Comparison of ENCODE assay signal across 11 cellular contexts in the genomic region with DNA sequence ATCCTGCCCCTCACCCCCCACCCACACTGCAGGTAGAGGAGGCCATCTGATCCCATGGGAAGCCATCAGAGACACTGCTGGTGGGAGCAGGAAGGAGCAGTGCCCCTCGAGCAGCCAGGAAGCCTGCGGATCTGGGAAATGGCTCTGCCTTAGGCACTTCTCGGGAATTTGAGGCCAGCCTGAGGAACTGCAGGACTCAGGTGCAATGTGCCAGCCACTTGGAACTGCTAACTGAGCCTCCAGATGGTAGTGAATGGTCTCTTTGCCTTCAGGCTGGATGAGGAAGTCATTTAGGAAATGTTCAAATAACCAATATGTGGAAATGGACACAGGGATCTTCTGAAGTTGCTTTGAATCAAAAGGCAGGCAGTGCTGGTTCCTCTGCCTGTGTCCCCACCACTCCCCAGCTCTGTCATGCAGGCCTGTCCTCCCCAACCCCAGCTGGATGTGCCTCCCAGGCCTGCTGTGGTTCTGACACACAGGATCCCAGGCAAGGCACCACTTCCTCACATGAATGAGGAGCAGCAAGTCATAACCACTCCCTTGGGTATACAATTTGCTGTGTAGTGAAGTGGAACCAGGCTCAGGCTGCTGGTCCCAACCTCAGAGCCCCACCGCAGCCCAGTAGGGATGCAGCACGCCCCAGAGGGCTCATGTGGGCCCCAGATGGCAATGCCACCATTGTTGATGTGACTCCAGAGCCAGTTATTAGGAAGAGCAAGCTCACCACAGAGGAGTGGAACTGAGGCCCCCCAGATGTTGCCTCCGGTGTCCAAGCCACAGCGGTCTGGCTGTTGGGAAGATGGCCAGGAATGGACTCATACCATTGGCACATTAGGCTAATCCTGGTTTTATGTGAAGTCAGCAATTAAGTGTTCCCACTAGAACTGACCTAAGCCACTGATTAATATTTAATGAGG. TPM values are rescaled to one million over a fixed set of nuclear protein-coding genes. Genes with fewer than 3 reads are reported as not detected.
DNase-seq lines count a peak whose midpoint lies in the region; ATAC-seq and TF ChIP-seq lines count a peak whose summit lies in the region.
"Had no signal": no experiment of that assay in that cellular context is flagged by ENCODE, and none has a peak within 500 bp of the region (broad histone marks: within the 10 kb centered on the region; RNA-seq: fewer than 3 reads in every experiment).

No MANE protein-coding gene starts in this region.

- TF ChIP-seq CTCF in CD14-positive monocyte (IDR thresholded peaks at IDR 0.05) (no peak), esophagus muscularis mucosa (IDR thresholded peaks at IDR 0.05) (no peak), osteoblast (IDR thresholded peaks at IDR 0.05; ENCODE audit: extremely low read depth, low read depth, low read length) (no peak), Calu3 (IDR thresholded peaks at IDR 0.05; ENCODE audit: unreplicated experiment) (no peak)

- DNase-seq in CD14-positive monocyte (ENCODE audit: low spot score) = peak; percentile 91
- peak; percentile 97 for DNase-seq in MV-4-11 (lab: John Stamatoyannopoulos, UW)
- no peak for DNase-seq in esophagus muscularis mucosa (ENCODE audit: extremely low spot score)
- no peak for DNase-seq in osteoblast (ENCODE audit: insufficient read length, low spot score, missing footprints)
- no peak for DNase-seq in inferior parietal cortex (ENCODE audit: extremely low spot score)
- no peak for DNase-seq in Calu3
- DNase-seq in stimulated activated effector memory CD8-positive, alpha-beta T cell treated with anti-CD3 and anti-CD28 coated beads, Interleukin-12 subunit alpha, Interleukin-12 subunit beta, amount 100 ng/mL, for 72 hours (ENCODE audit: low spot score in 2 of 2) = no peak
- DNase-seq in CD4-positive, alpha-beta memory T cell = no peak
- DNase-seq: activated T-cell treated with anti-CD3 and anti-CD28 coated beads, Interleukin-2, amount 50 U/mL, for 1 hour; foreskin keratinocyte; KG1 had no signal

- H3K4me1 Mint-ChIP-seq in CD14-positive monocyte (peaks cover 60% of the 10 kb centered on the region), Calu3 (ENCODE audit: low read depth, unreplicated experiment) (peaks cover 20% of the 10 kb centered on the region)
- H3K4me1 Mint-ChIP-seq in stimulated activated effector memory CD8-positive, alpha-beta T cell treated with anti-CD3 and anti-CD28 coated beads, Interleukin-12 subunit alpha, Interleukin-12 subunit beta, amount 100 ng/mL, for 72 hours = peaks cover 16% of the 10 kb centered on the region
- H3K4me1 Mint-ChIP-seq in CD4-positive, alpha-beta memory T cell = no peaks in the 10 kb centered on the region

- no peaks in the 10 kb centered on the region for H4K20me1 ChIP-seq in osteoblast (ENCODE audit: insufficient read depth, low read length)

- POLR2A ChIA-PET in CD4-positive, alpha-beta memory T cell (lab: Charles Lee; ENCODE audit: partially characterized antibody) = no interaction called here

- ATAC-seq in stimulated activated effector memory CD8-positive, alpha-beta T cell treated with anti-CD3 and anti-CD28 coated beads, Interleukin-12 subunit alpha, Interleukin-12 subunit beta, amount 100 ng/mL, for 72 hours = no peak
- ATAC-seq: foreskin keratinocyte had no signal

- CTCF ChIA-PET in Calu3 (lab: Charles Lee) = interaction anchor here (0.6 kb wide), 1 partner anchor 112 kb away, joined by 7 read pairs; no protein-coding TSS in a partner anchor
- CTCF ChIA-PET in CD4-positive, alpha-beta memory T cell (lab: Charles Lee; ENCODE audit: partially characterized antibody) = interaction anchor here (1.1 to 2.5 kb wide), 4 partner anchors 109 to 512 kb away, joined by 4 to 8 read pairs (median 6); no protein-coding TSS in a partner anchor

- 95% methylated on average over 5 of the region's 7 CpGs for WGBS in esophagus muscularis mucosa

- no TSS peak for BruUV-seq in Calu3 (replicated peaks; lab: Mats Ljungman, UMichigan)

- H3K27me3 ChIP-seq in esophagus muscularis mucosa = no peaks in the 10 kb centered on the region
- H3K27me3 ChIP-seq in osteoblast (ENCODE audit: insufficient read depth, low read length) = no peaks in the 10 kb centered on the region
- H3K27me3 ChIP-seq in CD4-positive, alpha-beta memory T cell (ENCODE audit: insufficient read depth, low read length) = no peaks in the 10 kb centered on the region
- H3K27me3 ChIP-seq: foreskin keratinocyte had no signal

- H3K27ac Mint-ChIP-seq in CD14-positive monocyte = peak overlapping the region; percentile 86 to 98 (median 96)
- H3K27ac Mint-ChIP-seq in Calu3 (ENCODE audit: unreplicated experiment) = no peak overlapping the region
- no peak overlapping the region for H3K27ac Mint-ChIP-seq in stimulated activated effector memory CD8-positive, alpha-beta T cell treated with anti-CD3 and anti-CD28 coated beads, Interleukin-12 subunit alpha, Interleukin-12 subunit beta, amount 100 ng/mL, for 72 hours
- no peak overlapping the region for H3K27ac Mint-ChIP-seq in CD4-positive, alpha-beta memory T cell

- H3K27ac ChIP-seq in esophagus muscularis mucosa (replicated peaks in 1 of 4) = peak overlapping the region in 3 of 4 donors; percentile 51 to 70 (median 67)
- H3K27ac ChIP-seq in osteoblast (ENCODE audit: low read depth, low read length) = peak overlapping the region; percentile 36
- H3K27ac ChIP-seq in CD4-positive, alpha-beta memory T cell (ENCODE audit: low read depth, low read length) = no peak overlapping the region
- H3K27ac ChIP-seq: foreskin keratinocyte had no signal

- H3K4me1 ChIP-seq in esophagus muscularis mucosa = peaks cover 36 to 65% (median 42%) of the 10 kb centered on the region in 4 donors
- H3K4me1 ChIP-seq in osteoblast (ENCODE audit: insufficient read depth, low read length) = peaks cover 56% of the 10 kb centered on the region
- no peaks in the 10 kb centered on the region for H3K4me1 ChIP-seq in CD4-positive, alpha-beta memory T cell (ENCODE audit: insufficient read depth, low read length)

- TF ChIP-seq POLR2A in esophagus muscularis mucosa (IDR thresholded peaks at IDR 0.05; ENCODE audit: low read depth) = no peak

- peak overlapping the region in 1 of 2 donors; percentile 72 for H3K4me3 Mint-ChIP-seq in CD14-positive monocyte
- no peak overlapping the region for H3K4me3 Mint-ChIP-seq in Calu3 (ENCODE audit: low read depth, unreplicated experiment)
- no peak overlapping the region for H3K4me3 Mint-ChIP-seq in stimulated activated effector memory CD8-positive, alpha-beta T cell treated with anti-CD3 and anti-CD28 coated beads, Interleukin-12 subunit alpha, Interleukin-12 subunit beta, amount 100 ng/mL, for 72 hours
- H3K4me3 Mint-ChIP-seq in CD4-positive, alpha-beta memory T cell = no peak overlapping the region

- H3K4me3 ChIP-seq in esophagus muscularis mucosa (no peak overlapping the region), osteoblast (ENCODE audit: insufficient read depth, low read length) (no peak overlapping the region)
- H3K4me3 ChIP-seq in CD4-positive, alpha-beta memory T cell (ENCODE audit: low read length in 2 of 2) = no peak overlapping the region

- H3K36me3 Mint-ChIP-seq in CD14-positive monocyte = peaks cover 22 to 26% of the 10 kb centered on the region in 2 donors
- H3K36me3 Mint-ChIP-seq in Calu3 (ENCODE audit: insufficient read depth, unreplicated experiment) = peaks cover 19% of the 10 kb centered on the region
- peaks cover 8% of the 10 kb centered on the region for H3K36me3 Mint-ChIP-seq in stimulated activated effector memory CD8-positive, alpha-beta T cell treated with anti-CD3 and anti-CD28 coated beads, Interleukin-12 subunit alpha, Interleukin-12 subunit beta, amount 100 ng/mL, for 72 hours
- peaks cover 13 to 19% of the 10 kb centered on the region in 2 donors for H3K36me3 Mint-ChIP-seq in CD4-positive, alpha-beta memory T cell

- no peak overlapping the region for H3K4me2 ChIP-seq in osteoblast (ENCODE audit: insufficient read depth, low read length)

- H3K36me3 ChIP-seq in esophagus muscularis mucosa (peaks cover 0 to 16% (median 11%) of the 10 kb centered on the region in 4 donors), osteoblast (ENCODE audit: insufficient read depth, low read length) (no peaks in the 10 kb centered on the region)
- no peaks in the 10 kb centered on the region for H3K36me3 ChIP-seq in CD4-positive, alpha-beta memory T cell (ENCODE audit: insufficient read depth, low read length)

- no peaks in the 10 kb centered on the region for H3K79me2 ChIP-seq in osteoblast (ENCODE audit: insufficient read depth, low read length)

- no peak for TF ChIP-seq EP300 in esophagus muscularis mucosa (IDR thresholded peaks at IDR 0.05)

- intact Hi-C loops in CD14-positive monocyte (cut with micrococcal nuclease) = loop anchor here in 1 of 2 donors (5.0 kb wide), 2 partner anchors 49 to 94 kb away; no protein-coding TSS in a partner anchor
- intact Hi-C loops in esophagus muscularis mucosa (cut with DNase I) = no loop called here
- intact Hi-C loops in Calu3 (cut with micrococcal nuclease; ENCODE audit: unreplicated experiment) = no loop called here
- intact Hi-C loops in CD4-positive, alpha-beta memory T cell (cut with micrococcal nuclease) = no loop called here

- H3K27me3 Mint-ChIP-seq in CD14-positive monocyte (ENCODE audit: low read depth in 3 of 3) = peaks cover 0 to 2% (median 2%) of the 10 kb centered on the region in 3 donors
- H3K27me3 Mint-ChIP-seq in Calu3 (ENCODE audit: unreplicated experiment) = no peaks in the 10 kb centered on the region
- no peaks in the 10 kb centered on the region for H3K27me3 Mint-ChIP-seq in CD4-positive, alpha-beta memory T cell

- no peaks in the 10 kb centered on the region for H3K9me3 ChIP-seq in esophagus muscularis mucosa
- no peaks in the 10 kb centered on the region for H3K9me3 ChIP-seq in osteoblast (ENCODE audit: low read depth, low read length)
- no peaks in the 10 kb centered on the region for H3K9me3 ChIP-seq in CD4-positive, alpha-beta memory T cell (ENCODE audit: control insufficient read depth in 1 of 2, low read length in 2 of 2)

- H3K9me3 Mint-ChIP-seq in CD14-positive monocyte (peaks cover 0 to 2% (median 0%) of the 10 kb centered on the region in 7 donors), Calu3 (ENCODE audit: low read depth, unreplicated experiment) (no peaks in the 10 kb centered on the region)
- no peaks in the 10 kb centered on the region for H3K9me3 Mint-ChIP-seq in stimulated activated effector memory CD8-positive, alpha-beta T cell treated with anti-CD3 and anti-CD28 coated beads, Interleukin-12 subunit alpha, Interleukin-12 subunit beta, amount 100 ng/mL, for 72 hours
- no peaks in the 10 kb centered on the region for H3K9me3 Mint-ChIP-seq in CD4-positive, alpha-beta memory T cell

- H2AFZ ChIP-seq in osteoblast (ENCODE audit: low read length) = no peak overlapping the region

RNA-seq across cellular contexts. Expression of a gene that starts 46.5 kb away (rescaled TPM):
- polyA plus RNA-seq in CD14-positive monocyte = 1 to 10 TPM; 6.0 to 8.5 TPM
- total RNA-seq in esophagus muscularis mucosa (10 to 100 TPM; 14.6 to 36.1 (median 29.2) TPM), osteoblast (14.4 and 17.4 TPM in 2 replicates), Calu3 (2022) (38.7 and 39.8 TPM in 2 replicates)
- total RNA-seq in CD4-positive, alpha-beta memory T cell = 10 to 100 TPM; 29.1 to 34.0 TPM
- 1 to 10 TPM; 2.6 to 7.5 TPM for polyA plus RNA-seq in CD4-positive, alpha-beta memory T cell

Comparison
In these comparisons a context has a peak if more than half of its experiments do, and no peak if none do; other contexts are left out.
1. DNase-seq: peak in CD14-positive monocyte (single experiment) and MV-4-11 (single experiment); none in esophagus muscularis mucosa (single experiment), osteoblast (single experiment), inferior parietal cortex (single experiment), Calu3 (single experiment), stimulated activated effector memory CD8-positive, alpha-beta T cell treated with anti-CD3 and anti-CD28 coated beads, Interleukin-12 subunit alpha, Interleukin-12 subunit beta, amount 100 ng/mL, for 72 hours (0 of 2) and CD4-positive, alpha-beta memory T cell (0 of 5).
2. H3K27ac Mint-ChIP-seq: peak in CD14-positive monocyte (7 of 7); none in Calu3 (single experiment), stimulated activated effector memory CD8-positive, alpha-beta T cell treated with anti-CD3 and anti-CD28 coated beads, Interleukin-12 subunit alpha, Interleukin-12 subunit beta, amount 100 ng/mL, for 72 hours (single experiment) and CD4-positive, alpha-beta memory T cell (0 of 7).